Comparison of ENCODE assay signal across 8 cellular contexts in genomic region chr10:79316671-79317431, GRCh38. TPM values are rescaled to one million over a fixed set of nuclear protein-coding genes. Genes with fewer than 3 reads are reported as not detected.
DNase-seq lines count a peak whose midpoint lies in the region; ATAC-seq and TF ChIP-seq lines count a peak whose summit lies in the region.

No MANE protein-coding gene starts in this region.

- H3K27ac Mint-ChIP-seq in endodermal cell (peak overlapping the region; percentile 31), nephron progenitor cell (no peak overlapping the region)

- H3K27me3 ChIP-seq in BE2C (no peaks in the 10 kb centered on the region), PC-3 (ENCODE audit: low read length) (no peaks in the 10 kb centered on the region), endodermal cell (ENCODE audit: control insufficient read depth, insufficient read depth, low read length, poor library complexity, severe bottlenecking) (no peaks in the 10 kb centered on the region), upper lobe of left lung (no peaks in the 10 kb centered on the region)

- TF ChIP-seq EP300 in upper lobe of left lung (IDR thresholded peaks at IDR 0.05), result no peak

- no peaks in the 10 kb centered on the region for H3K9me3 ChIP-seq in BE2C
- no peaks in the 10 kb centered on the region for H3K9me3 ChIP-seq in PC-3 (ENCODE audit: low read length)
- no peaks in the 10 kb centered on the region for H3K9me3 ChIP-seq in endodermal cell (ENCODE audit: control insufficient read depth, low read length)
- H3K9me3 ChIP-seq in upper lobe of left lung, result no peaks in the 10 kb centered on the region

- CTCF ChIA-PET in PC-3 (lab: Charles Lee), result interaction anchor here (0.7 kb wide), 1 partner anchor 16 kb away, joined by 3 read pairs; no protein-coding TSS in a partner anchor

- H3K4me3 ChIP-seq in BE2C (ENCODE audit: low read depth, low read length) (no peak overlapping the region), PC-3 (ENCODE audit: low read length) (no peak overlapping the region), endodermal cell (ENCODE audit: low read length) (no peak overlapping the region), upper lobe of left lung (no peak overlapping the region)

- H3K4me3 Mint-ChIP-seq in endodermal cell (no peak overlapping the region), nephron progenitor cell (no peak overlapping the region)

- TF ChIP-seq CTCF in BE2C (IDR thresholded peaks at IDR 0.05; ENCODE audit: low read depth, low read length) (peak; percentile 13; the same call in 1 of the 2 replicates), PC-3 (conservative IDR thresholded peaks at IDR 0.05; ENCODE audit: low read depth, low read length) (peak; percentile 50), endodermal cell (conservative IDR thresholded peaks at IDR 0.05) (peak; percentile 41), upper lobe of left lung (IDR thresholded peaks at IDR 0.05) (no peak), nephron progenitor cell (IDR thresholded peaks at IDR 0.05) (no peak)

- WGBS in endodermal cell (ENCODE audit: insufficient coverage in 1 of 2, insufficient read length in 1 of 2), 2 experiments, result 80 to 81% methylated on average over 1 to 13 of the region's 13 CpGs
- WGBS in upper lobe of left lung, 2 donors, result 27 to 32% methylated on average over 3 to 13 of the region's 13 CpGs

- TF ChIP-seq POLR2A in GM18526 (IDR thresholded peaks at IDR 0.05; ENCODE audit: extremely low read depth, insufficient read length), result peak; percentile 19
- no peak for TF ChIP-seq POLR2A in upper lobe of left lung (IDR thresholded peaks at IDR 0.05)

- no peak overlapping the region for H2AFZ ChIP-seq in PC-3 (ENCODE audit: low read length)

- no TSS peak for BruUV-seq in PC-3 (replicated peaks; lab: Mats Ljungman, UMichigan)

- H3K4me2 ChIP-seq in PC-3 (ENCODE audit: low read length), result peak overlapping the region; percentile 55

- H3K27me3 Mint-ChIP-seq in endodermal cell (ENCODE audit: insufficient read depth) (no peaks in the 10 kb centered on the region), nephron progenitor cell (ENCODE audit: low read depth, poor library complexity) (peaks cover 7% of the 10 kb centered on the region)

- peaks cover 16% of the 10 kb centered on the region for H3K4me1 ChIP-seq in BE2C
- peaks cover 44% of the 10 kb centered on the region for H3K4me1 ChIP-seq in PC-3 (ENCODE audit: insufficient read depth, low read length)
- H3K4me1 ChIP-seq in endodermal cell (ENCODE audit: control insufficient read depth, insufficient read depth, low read length), result no peaks in the 10 kb centered on the region
- H3K4me1 ChIP-seq in upper lobe of left lung, result peaks cover 10 to 29% (median 21%) of the 10 kb centered on the region in 4 donors

- H3K9me3 Mint-ChIP-seq in endodermal cell (no peaks in the 10 kb centered on the region), nephron progenitor cell (peaks cover 9% of the 10 kb centered on the region)

- H3K36me3 ChIP-seq in BE2C (peaks cover 36% of the 10 kb centered on the region), PC-3 (ENCODE audit: low read depth, low read length) (peaks cover 18% of the 10 kb centered on the region; the same call in 1 of the 2 replicates), endodermal cell (ENCODE audit: control insufficient read depth, insufficient read depth, low read length) (no peaks in the 10 kb centered on the region), upper lobe of left lung (peaks cover 0 to 42% (median 28%) of the 10 kb centered on the region in 4 donors)

- peak overlapping the region; percentile 7; the same call in 1 of the 2 replicates for H3K9ac ChIP-seq in PC-3 (ENCODE audit: low read length)
- H3K9ac ChIP-seq in endodermal cell (ENCODE audit: extremely low read depth, low read length, poor library complexity, severe bottlenecking), result no peak overlapping the region

- H3K4me1 Mint-ChIP-seq in endodermal cell (peaks cover 18% of the 10 kb centered on the region), nephron progenitor cell (peaks cover 50% of the 10 kb centered on the region)

- intact Hi-C loops in PC-3 (cut with micrococcal nuclease), result loop anchor here (2.0 kb wide), 2 partner anchors 18 to 30 kb away; partner anchors contain the start of gene PPIF

- H3K27ac ChIP-seq in PC-3 (ENCODE audit: low read length) (peak overlapping the region; percentile 63), endodermal cell (ENCODE audit: low read depth, low read length) (no peak overlapping the region), upper lobe of left lung (peak overlapping the region in 3 of 4 donors; percentile 50 to 55 (median 54))

- POLR2A ChIA-PET in PC-3 (lab: Charles Lee; ENCODE audit: unreplicated experiment), result interaction anchor here (0.9 kb wide), 1 partner anchor 12 kb away, joined by 4 read pairs; no protein-coding TSS in a partner anchor

- no peaks in the 10 kb centered on the region for H3K79me2 ChIP-seq in PC-3 (ENCODE audit: low read length)

- H3K36me3 Mint-ChIP-seq in endodermal cell (ENCODE audit: low read depth) (peaks cover 10% of the 10 kb centered on the region), nephron progenitor cell (ENCODE audit: low read depth) (peaks cover 26% of the 10 kb centered on the region)

- ATAC-seq in HG02943 (IDR thresholded peaks at IDR 0.05; ENCODE audit: low read depth, unreplicated experiment) (peak; percentile 48), PC-3 (peak; percentile 17), upper lobe of left lung (ENCODE audit: low FRiP score in 2 of 2) (peak in 1 of 2 donors; percentile 3)

- H3F3A ChIP-seq in PC-3 (ENCODE audit: low read length, unreplicated experiment), result peaks cover 7% of the 10 kb centered on the region

- no peaks in the 10 kb centered on the region for H3K9me2 ChIP-seq in PC-3 (replicated peaks; ENCODE audit: low read length)

- H4K20me1 ChIP-seq in PC-3 (ENCODE audit: low read length), result no peaks in the 10 kb centered on the region

- DNase-seq in BE2C (no peak), PC-3 (peak; percentile 55), endodermal cell (no peak), upper lobe of left lung (no peak), NCI-H748 treated with DMSO at 0.1 percent for 48 hours (lab: John Stamatoyannopoulos, UW) (no peak), nephron progenitor cell (no peak)

RNA-seq across cellular contexts. Expression of gene PPIF, which starts 30.4 kb away (rescaled TPM):
- polyA plus RNA-seq in BE2C (2012; ENCODE audit: insufficient read depth, insufficient read length, low read depth), result 90.4 TPM
- total RNA-seq in PC-3 (2014; rRNA removed), result 381 and 472 TPM in 2 replicates
- total RNA-seq in endodermal cell, result 10 to 100 TPM; 50.4 to 51.0 TPM
- 54.6 TPM for polyA plus RNA-seq in endodermal cell (2013, experiment 1 of 2)
- 46.4 TPM for polyA plus RNA-seq in endodermal cell (2013, experiment 2 of 2)
- total RNA-seq in upper lobe of left lung, result 10 to 100 TPM; 19.3 to 46.5 (median 31.2) TPM

Comparison
In these comparisons a context has a peak if more than half of its experiments do, and no peak if none do; other contexts are left out.
1. CTCF ChIP-seq: peak in BE2C (single experiment), PC-3 (single experiment) and endodermal cell (single experiment); none in upper lobe of left lung (0 of 6) and nephron progenitor cell (single experiment).